ENCODE assay signal across 8 cellular contexts in genomic region chr10:50614444-50615137, GRCh38. TPM values are rescaled to one million over a fixed set of nuclear protein-coding genes. Genes with fewer than 3 reads are reported as not detected.
A peak's percentile ranks its signal among the peaks of the same experiment; 100 is the strongest.
DNase-seq lines count a peak whose midpoint lies in the region; ATAC-seq, FAIRE-seq and TF ChIP-seq lines count a peak whose summit lies in the region.

No MANE protein-coding gene starts in this region.

- no peaks in the 10 kb centered on the region for H3K36me3 ChIP-seq in HEK293 (ENCODE audit: control insufficient read depth in 2 of 2, insufficient read depth in 1 of 2, low read length in 2 of 2)
- no peaks in the 10 kb centered on the region for H3K36me3 ChIP-seq in Panc1 (ENCODE audit: control insufficient read depth, insufficient read depth, low read length)
- no peaks in the 10 kb centered on the region for H3K36me3 ChIP-seq in kidney (ENCODE audit: control insufficient read depth in 1 of 2, insufficient read depth in 2 of 2, low read length in 2 of 2)

- CTCF ChIA-PET in HEK293 (lab: Yijun Ruan, JAX) (interaction anchor here (0.8 to 1.9 kb wide), 6 partner anchors 10 to 144 kb away, joined by 3 to 6 read pairs (median 4); no protein-coding TSS in a partner anchor), Panc1 (lab: Charles Lee) (no interaction called here)

- no peak overlapping the region for H3K4me3 ChIP-seq in GM12875 (ENCODE audit: low read depth, low read length)
- H3K4me3 ChIP-seq in HEK293 (ENCODE audit: low read depth, low read length): no peak overlapping the region
- H3K4me3 ChIP-seq in Panc1 (ENCODE audit: low read depth in 2 of 2, low read length in 2 of 2): no peak overlapping the region
- no peak overlapping the region for H3K4me3 ChIP-seq in kidney (ENCODE audit: low read length in 2 of 2)

- H3K9ac ChIP-seq in kidney (ENCODE audit: low read length in 2 of 2): no peak overlapping the region

- H3K9me3 ChIP-seq in HEK293 (ENCODE audit: control insufficient read depth, insufficient read depth, low read depth, low read length) (no peaks in the 10 kb centered on the region), Panc1 (ENCODE audit: control insufficient read depth, insufficient read depth, low read depth, low read length) (no peaks in the 10 kb centered on the region), kidney (ENCODE audit: control insufficient read depth in 1 of 2, low read length in 2 of 2) (no peaks in the 10 kb centered on the region)

- in situ Hi-C loops in Panc1 (cut with HindIII; ENCODE audit: low pct_unique_long_range_greater_than_20kb, low sequenced_read_pairs): no loop called here

- no peak overlapping the region for H3K27ac ChIP-seq in HEK293 (ENCODE audit: extremely low read depth, low read depth, low read length)
- H3K27ac ChIP-seq in Panc1 (ENCODE audit: low read length): no peak overlapping the region
- H3K27ac ChIP-seq in kidney (ENCODE audit: low read depth in 2 of 2, low read length in 2 of 2): peak overlapping the region in 1 of 2 donors; percentile 20

- H3K4me1 ChIP-seq in HEK293 (ENCODE audit: control insufficient read depth, insufficient read depth, low read length) (peaks cover 8% of the 10 kb centered on the region; the same call in 1 of the 2 replicates), Panc1 (ENCODE audit: control insufficient read depth, insufficient read depth, low read length) (peaks cover 16% of the 10 kb centered on the region), kidney (ENCODE audit: control insufficient read depth in 1 of 2, insufficient read depth in 1 of 2, low read depth in 1 of 2, low read length in 2 of 2) (peaks cover 23 to 32% of the 10 kb centered on the region in 2 donors)

- FAIRE-seq in kidney (lab: Jason Lieb, UNC): no peak

- POLR2A ChIA-PET in HEK293 (lab: Yijun Ruan, JAX) (no interaction called here), Panc1 (lab: Charles Lee) (no interaction called here)

- ATAC-seq in Panc1: peak; percentile 78; the same call in 1 of the 2 replicates

- DNase-seq in Panc1 (ENCODE audit: low read depth, low spot score) (no peak), kidney (no peak), GM19240 (ENCODE audit: insufficient read length, low spot score) (no peak), RKO (ENCODE audit: low spot score) (no peak)
- no peak for DNase-seq in activated CD8-positive, alpha-beta memory T cell treated with anti-CD3 and anti-CD28 coated beads for 24 hours
- DNase-seq in central memory CD4-positive, alpha-beta T cell: no peak

- no TSS peak for BruUV-seq in Panc1 (replicated peaks; lab: Mats Ljungman, UMichigan)

- TF ChIP-seq CTCF in GM12875 (IDR thresholded peaks at IDR 0.05; ENCODE audit: borderline replicate concordance, insufficient read depth, low read depth, low read length) (peak; percentile 68; the same call in 1 of the 2 replicates), HEK293 (tag by site-specific recombination; IDR thresholded peaks at IDR 0.05) (no peak), Panc1 (IDR thresholded peaks at IDR 0.05) (peak; percentile 42), kidney (IDR thresholded peaks at IDR 0.05; ENCODE audit: borderline replicate concordance, extremely low read depth, insufficient read depth) (peak; percentile 20)

- no peaks in the 10 kb centered on the region for H3K27me3 ChIP-seq in Panc1 (ENCODE audit: control insufficient read depth, insufficient read depth, low read length)

- intact Hi-C loops in Panc1 (cut with micrococcal nuclease; ENCODE audit: unreplicated experiment): no loop called here
- intact Hi-C loops in kidney (cut with DNase I): no loop called here

TF ChIP-seq in HEK293, 187 proteins besides CTCF, POLR2A, EP300 and RAD21 (continues in another document):
- TF ChIP-seq ZNF335 (tag by site-specific recombination; conservative IDR thresholded peaks at IDR 0.05) (no peak), HIC1 (tag by site-specific recombination; IDR thresholded peaks at IDR 0.05) (0 out of 2 replicates have a peak, but pooled peaks have one; percentile 20), ZNF112 (tag by site-specific recombination; IDR thresholded peaks at IDR 0.05) (no peak), ZFP69B (tag by site-specific recombination; IDR thresholded peaks at IDR 0.05) (peak; percentile 78; the same call in 1 of the 2 replicates), ZNF311 (tag by site-specific recombination; IDR thresholded peaks at IDR 0.05; ENCODE audit: borderline replicate concordance) (no peak), ZNF114 (tag by site-specific recombination; IDR thresholded peaks at IDR 0.05) (no peak), ZNF391 (tag by site-specific recombination; IDR thresholded peaks at IDR 0.05; ENCODE audit: borderline replicate concordance, low read depth) (no peak), ZNF529 (tag by site-specific recombination; IDR thresholded peaks at IDR 0.05; ENCODE audit: insufficient replicate concordance) (no peak), ZNF10 (tag by site-specific recombination; IDR thresholded peaks at IDR 0.05) (peak; percentile 100), KLF8 (tag by site-specific recombination; IDR thresholded peaks at IDR 0.05) (no peak), ZNF549 (tag by site-specific recombination; IDR thresholded peaks at IDR 0.05) (no peak), SCRT2 (tag by site-specific recombination; IDR thresholded peaks at IDR 0.05) (peak; percentile 68; the same call in 1 of the 2 replicates), ZFHX2 (tag by site-specific recombination; conservative IDR thresholded peaks at IDR 0.05) (no peak), ZFP3 (tag by site-specific recombination; IDR thresholded peaks at IDR 0.05; ENCODE audit: low read depth) (no peak), ZNF701 (tag by site-specific recombination; IDR thresholded peaks at IDR 0.05) (no peak), KLF10 (tag by site-specific recombination; IDR thresholded peaks at IDR 0.05) (no peak), PRDM10 (tag by site-specific recombination; IDR thresholded peaks at IDR 0.05) (no peak), ZNF585B (tag by site-specific recombination; IDR thresholded peaks at IDR 0.05) (no peak), ZNF692 (tag by site-specific recombination; IDR thresholded peaks at IDR 0.05) (peak; percentile 92)

RNA-seq across cellular contexts. Expression of gene SGMS1, which starts 9.2 kb away (rescaled TPM):
- 22.0 TPM for total RNA-seq in Panc1 (2021; ENCODE audit: unreplicated experiment)
- 11.8 TPM for polyA plus RNA-seq in Panc1 (2012; ENCODE audit: insufficient read length)
- 100 TPM for total RNA-seq in kidney
- 13.6 TPM for polyA plus RNA-seq in kidney (ENCODE audit: insufficient read depth, low read depth, low replicate concordance)
